ENCODE assay signal across 8 cellular contexts in the genomic region with DNA sequence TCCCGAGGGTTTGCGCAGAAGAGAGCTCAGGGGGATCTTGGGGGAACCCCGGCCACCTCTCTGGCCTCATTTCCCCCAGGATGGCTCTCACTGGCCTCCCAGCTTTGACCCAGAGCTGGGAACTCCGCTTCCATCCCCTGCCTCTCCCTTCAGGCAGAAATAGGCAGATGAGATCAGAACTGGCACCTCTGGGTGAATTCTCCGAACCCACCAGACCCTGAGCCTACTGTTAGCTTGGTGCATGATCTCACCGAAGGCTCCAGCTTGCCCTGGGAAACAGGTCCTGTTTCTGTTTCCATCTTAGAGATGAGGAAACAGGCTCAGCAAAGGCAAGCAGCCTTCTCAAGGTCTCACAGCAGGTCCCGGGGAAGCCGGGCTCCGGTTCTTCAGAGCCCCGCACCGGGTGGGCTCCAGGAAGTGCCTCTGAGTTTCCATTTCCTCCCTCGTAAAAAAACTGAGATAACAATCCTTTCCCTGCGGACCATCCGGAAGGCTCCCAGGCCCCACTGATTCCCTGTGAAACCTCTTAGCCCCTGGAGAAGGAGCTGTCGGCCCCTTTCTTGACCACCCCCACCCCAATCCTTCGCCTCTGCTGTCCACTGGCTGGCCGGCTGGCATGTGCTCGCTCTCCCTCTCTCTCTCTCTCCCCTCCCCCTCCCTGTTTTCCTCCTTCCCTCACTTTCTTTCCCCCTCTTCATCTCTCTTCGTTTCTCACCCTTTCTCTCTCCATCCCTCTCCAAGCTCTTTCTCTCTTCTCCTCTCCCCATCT. TPM values are rescaled to one million over a fixed set of nuclear protein-coding genes. Genes with fewer than 3 reads are reported as not detected.
DNase-seq lines count a peak whose midpoint lies in the region; ATAC-seq, FAIRE-seq and TF ChIP-seq lines count a peak whose summit lies in the region.

No MANE protein-coding gene starts in this region.

- TF ChIP-seq CTCF in fibroblast of mammary gland (conservative IDR thresholded peaks at IDR 0.05; ENCODE audit: control insufficient read depth, insufficient read depth, low read depth, low read length) (no peak), pancreas (IDR thresholded peaks at IDR 0.05) (no peak)

- no peaks in the 10 kb centered on the region for H3K9me3 ChIP-seq in pancreas

- WGBS in pancreas, 2 donors = 20 to 21% methylated on average over 19 of the region's 19 CpGs

- ATAC-seq in pancreas (no peak), HG03520 (IDR thresholded peaks at IDR 0.05; ENCODE audit: unreplicated experiment) (no peak), GM18520 (IDR thresholded peaks at IDR 0.05; ENCODE audit: unreplicated experiment) (no peak)

- H3K4me1 ChIP-seq in pancreas = peaks cover 0 to 7% (median 6%) of the 10 kb centered on the region in 3 donors

- DNase-seq in EL (peak; percentile 62), RCC 7860 (ENCODE audit: low spot score) (peak; percentile 16), fibroblast of mammary gland (ENCODE audit: low read depth) (peak; percentile 54), pancreas (peak in 1 of 6 donors; percentile 24), inferior parietal cortex (ENCODE audit: extremely low spot score) (no peak)
- DNase-seq in stimulated activated CD4-positive, alpha-beta T cell treated with anti-CD3 and anti-CD28 coated beads, Interleukin-4, amount 100 ng/mL, for 4 hours = no peak

- H3K27ac ChIP-seq in pancreas = peak overlapping the region; percentile 92 to 99 (median 97)

- H3K27me3 ChIP-seq in pancreas = no peaks in the 10 kb centered on the region

- H3K4me3 ChIP-seq in fibroblast of mammary gland (ENCODE audit: control insufficient read depth, low read depth, low read length) (peak overlapping the region; percentile 94), pancreas (peak overlapping the region; percentile 92 to 97 (median 92))

- intact Hi-C loops in pancreas (cut with DNase I) = no loop called here

- FAIRE-seq in RCC 7860 (lab: Jason Lieb, UNC) = no peak
- FAIRE-seq in pancreas (lab: Jason Lieb, UNC) = no peak

- H3K36me3 ChIP-seq in pancreas = no peaks in the 10 kb centered on the region

RNA-seq across cellular contexts. Expression of gene NECTIN2, which starts 2.1 kb away (rescaled TPM):
- 100 to 1,000 TPM in 1 of 6 donors, 10 to 100 TPM in 5; 26.7 to 101 (median 40.2) TPM for total RNA-seq in pancreas
- polyA plus RNA-seq in pancreas = 100 to 1,000 TPM in 1 of 2 donors, 10 to 100 TPM in 1; 93.6 to 101 TPM

RNA-seq across cellular contexts. Expression of gene BCAM, which starts 39.3 kb away (rescaled TPM):
- 10 to 100 TPM; 28.8 to 74.5 (median 40.5) TPM for total RNA-seq in pancreas
- polyA plus RNA-seq in pancreas = 100 to 1,000 TPM in 1 of 2 donors, 10 to 100 TPM in 1; 99.5 to 140 TPM

RNA-seq across cellular contexts. Expression of gene TOMM40, which starts 42.8 kb away (rescaled TPM):
- total RNA-seq in pancreas = 10 to 100 TPM; 12.8 to 28.8 (median 17.4) TPM
- 10 to 100 TPM; 17.4 to 18.3 TPM for polyA plus RNA-seq in pancreas

RNA-seq across cellular contexts. Expression of gene APOE, which starts 57.4 kb away (rescaled TPM):
- total RNA-seq in pancreas = 100 to 1,000 TPM in 1 of 6 donors, 10 to 100 TPM in 3, 1 to 10 TPM in 2; 3.1 to 379 (median 16.5) TPM
- 10 to 100 TPM; 14.8 to 45.1 TPM for polyA plus RNA-seq in pancreas

Comparison
In these comparisons a context has a peak if more than half of its experiments do, and no peak if none do; other contexts are left out.
1. DNase-seq: peak in EL (single experiment), RCC 7860 (single experiment) and fibroblast of mammary gland (single experiment); none in inferior parietal cortex (single experiment) and stimulated activated CD4-positive, alpha-beta T cell treated with anti-CD3 and anti-CD28 coated beads, Interleukin-4, amount 100 ng/mL, for 4 hours (0 of 2).